18 cellular contexts compared by ENCODE assay signal in the genomic region with DNA sequence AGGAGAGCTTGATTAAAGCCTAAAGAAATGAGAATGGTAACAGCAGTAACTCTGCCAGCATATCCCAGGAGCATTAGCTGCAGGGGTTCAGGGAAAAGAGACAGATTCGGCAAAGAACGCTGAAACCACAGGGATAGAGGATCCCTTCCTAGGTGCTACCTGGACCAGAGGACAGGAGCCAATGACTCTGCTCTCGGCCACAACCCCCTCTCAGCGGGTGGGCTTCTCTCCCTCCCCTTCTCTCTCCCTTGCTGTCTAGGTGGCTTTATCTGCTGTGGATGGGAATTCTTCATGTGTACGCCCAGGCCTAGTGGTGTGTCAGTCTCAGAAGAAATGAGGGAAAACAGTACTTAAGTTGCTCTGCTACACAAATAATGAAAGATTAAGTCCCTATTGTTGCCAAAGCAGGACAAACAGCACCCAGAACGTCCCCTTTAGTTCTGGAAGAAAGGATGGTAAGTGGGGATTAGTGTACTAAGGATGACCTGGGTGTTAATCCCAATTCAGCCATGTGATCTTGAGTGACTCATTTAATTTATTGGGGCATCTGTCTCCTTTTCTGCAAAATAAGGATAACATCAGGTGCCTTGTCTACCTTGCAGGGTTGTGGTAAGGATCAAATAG.
"Had no signal": no experiment of that assay in that cellular context is flagged by ENCODE, and none has a peak within 500 bp of the region (broad histone marks: within the 10 kb centered on the region; RNA-seq: fewer than 3 reads in every experiment).

No MANE protein-coding gene starts in this region.

- H3K4me1 Mint-ChIP-seq: nephron progenitor cell had no signal

- H3K4me3 Mint-ChIP-seq: activated B cell treated with CpG ODN at 0.5 μM for 24 hours; activated CD4-positive, alpha-beta memory T cell treated with anti-CD3 and anti-CD28 coated beads for 36 hours; activated naive CD8-positive, alpha-beta T cell; dendritic cell treated with granulocyte-macrophage colony-stimulating factor and Interleukin-4, amounts not matched to agents 40 ng/mL and 50 ng/mL, for 4 days; nephron progenitor cell; T-helper 2 cell treated with Interferon-gamma antibody and Interleukin-4, amounts not matched to agents 5 μg/mL and 100 μg/mL, for 36 hours had no signal

- H3K36me3 ChIP-seq: lower lobe of right lung, right atrium auricular region, thyroid gland had no signal

- H3K27me3 ChIP-seq: hepatocyte, right atrium auricular region, thyroid gland had no signal

- H3K27ac ChIP-seq: hepatocyte, lower lobe of right lung, right atrium auricular region, thyroid gland had no signal

- H3K9me3 ChIP-seq: lower lobe of right lung, right atrium auricular region, thyroid gland had no signal

- H3K27ac Mint-ChIP-seq: activated B cell treated with CpG ODN at 0.5 μM for 24 hours; activated CD4-positive, alpha-beta memory T cell treated with anti-CD3 and anti-CD28 coated beads for 36 hours; activated naive CD8-positive, alpha-beta T cell; dendritic cell treated with granulocyte-macrophage colony-stimulating factor and Interleukin-4, amounts not matched to agents 40 ng/mL and 50 ng/mL, for 4 days; nephron progenitor cell; T-helper 2 cell treated with Interferon-gamma antibody and Interleukin-4, amounts not matched to agents 5 μg/mL and 100 μg/mL, for 36 hours had no signal

- H3K4me1 ChIP-seq: lower lobe of right lung, right atrium auricular region, thyroid gland had no signal

- H3K4me2 ChIP-seq: hepatocyte had no signal

- H3K9me3 Mint-ChIP-seq: activated B cell treated with CpG ODN at 0.5 μM for 24 hours; activated CD4-positive, alpha-beta memory T cell treated with anti-CD3 and anti-CD28 coated beads for 36 hours; dendritic cell treated with granulocyte-macrophage colony-stimulating factor and Interleukin-4, amounts not matched to agents 40 ng/mL and 50 ng/mL, for 4 days; T-helper 2 cell treated with Interferon-gamma antibody and Interleukin-4, amounts not matched to agents 5 μg/mL and 100 μg/mL, for 36 hours had no signal

- DNase-seq: activated B cell treated with CpG ODN at 0.5 μM for 24 hours; activated CD4-positive, alpha-beta memory T cell treated with anti-CD3 and anti-CD28 coated beads for 36 hours; activated CD4-positive, alpha-beta T cell treated with anti-CD3 and anti-CD28 coated beads for 4 hours; activated T-cell treated with anti-CD3 and anti-CD28 coated beads for 4 hours; effector memory CD4-positive, alpha-beta T cell; islet precursor cell; lower lobe of right lung; nephron progenitor cell; stimulated activated CD4-positive, alpha-beta T cell treated with anti-CD3 and anti-CD28 coated beads, Interleukin-12 subunit alpha, Interleukin-12 subunit beta, amount 100 ng/mL, for 4 hours; stimulated activated CD4-positive, alpha-beta T cell treated with anti-CD3 and anti-CD28 coated beads, Interleukin-1b, Interleukin-23, amount 100 ng/mL, for 48 hours; stimulated activated CD8-positive, alpha-beta memory T cell treated with anti-CD3 and anti-CD28 coated beads, Interleukin-4, amount 100 ng/mL, for 48 hours; stimulated activated naive CD4-positive, alpha-beta T cell treated with Interleukin-2 at 50 U/mL for 16 hours; thyroid gland had no signal

- H3K27me3 Mint-ChIP-seq: activated B cell treated with CpG ODN at 0.5 μM for 24 hours; activated CD4-positive, alpha-beta memory T cell treated with anti-CD3 and anti-CD28 coated beads for 36 hours had no signal

- H3K4me3 ChIP-seq: hepatocyte, lower lobe of right lung, right atrium auricular region, thyroid gland had no signal

- H2AFZ ChIP-seq: hepatocyte had no signal

- H3K36me3 Mint-ChIP-seq: activated CD4-positive, alpha-beta memory T cell treated with anti-CD3 and anti-CD28 coated beads for 36 hours; activated naive CD8-positive, alpha-beta T cell had no signal
